Comparison of ENCODE assay signal across 1 cellular context in genomic region chr21:45255381-45256020, GRCh38.
TF ChIP-seq lines count a peak whose summit lies in the region.

No MANE protein-coding gene starts in this region.

TF ChIP-seq in SK-N-SH treated with all-trans-retinoic acid at 6 μM for 48 hours, 23 proteins besides CTCF, POLR2A, EP300 and RAD21 (continued from another document):
- no peak for TF ChIP-seq CREB5 (CRISPR knock-in tag; IDR thresholded peaks at IDR 0.05; ENCODE audit: low read depth)
- no peak for TF ChIP-seq ZNF70 (CRISPR knock-in tag; IDR thresholded peaks at IDR 0.05)
- TF ChIP-seq PATZ1 (CRISPR knock-in tag; IDR thresholded peaks at IDR 0.05; ENCODE audit: borderline replicate concordance): no peak
- TF ChIP-seq ZFP30 (CRISPR knock-in tag; IDR thresholded peaks at IDR 0.05): no peak
- no peak for TF ChIP-seq ZFP3 (CRISPR knock-in tag; IDR thresholded peaks at IDR 0.05)
- no peak for TF ChIP-seq CSRNP3 (CRISPR knock-in tag; IDR thresholded peaks at IDR 0.05)
